ENCODE assay signal across 8 cellular contexts in the genomic region with DNA sequence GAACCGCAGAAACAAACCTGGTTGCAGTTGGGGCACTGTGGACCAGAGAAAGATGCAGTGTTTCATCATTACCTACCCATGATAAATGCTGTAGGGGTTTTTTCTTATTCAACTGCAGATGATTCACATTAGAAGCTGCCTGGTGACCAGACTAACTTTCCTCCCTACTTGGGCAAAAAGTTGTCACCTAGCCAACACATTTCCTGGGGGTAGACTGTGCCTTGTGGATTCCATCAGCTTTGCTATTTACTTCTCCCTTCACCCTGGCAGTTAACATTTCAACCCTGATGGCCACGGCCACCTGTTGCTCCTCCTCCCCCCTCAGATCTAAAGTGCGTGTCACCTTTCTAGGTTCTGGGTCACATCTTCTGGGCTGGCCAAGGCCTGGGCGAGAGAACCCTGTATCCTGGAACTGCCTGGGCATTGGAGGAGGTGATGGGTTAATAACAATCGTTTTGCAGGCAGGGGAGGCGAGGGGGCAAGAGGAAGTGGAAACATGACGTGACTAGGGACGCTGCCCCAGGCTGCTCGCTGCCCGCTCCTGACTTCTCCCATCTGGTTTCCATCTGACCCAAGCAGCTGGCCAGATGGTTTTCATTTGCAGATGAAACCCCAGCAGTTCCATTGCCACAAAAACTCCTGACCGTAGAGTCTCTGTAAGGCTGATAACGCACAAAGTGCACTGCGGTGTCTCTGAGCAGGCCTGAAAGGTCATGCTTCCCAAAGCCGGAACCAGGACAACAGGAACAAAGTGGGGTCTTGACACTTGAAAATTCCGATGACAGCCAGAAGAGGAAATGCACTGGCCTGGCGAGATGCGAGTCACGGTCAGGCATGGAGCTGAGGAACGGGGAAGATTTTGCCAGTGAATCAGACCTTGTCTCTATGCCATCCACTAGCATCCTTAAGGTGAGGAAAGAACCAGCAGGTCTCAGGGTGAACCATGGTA. TPM values are rescaled to one million over a fixed set of nuclear protein-coding genes. Genes with fewer than 3 reads are reported as not detected.
DNase-seq lines count a peak whose midpoint lies in the region; ATAC-seq and TF ChIP-seq lines count a peak whose summit lies in the region.

No MANE protein-coding gene starts in this region.

- POLR2A ChIA-PET in activated CD4-positive, alpha-beta T cell treated with anti-CD3 and anti-CD28 coated beads for 36 hours (lab: Charles Lee) = interaction anchor here (0.6 to 1.1 kb wide), 3 partner anchors 12 to 16 kb away, joined by 3 read pairs; no protein-coding TSS in a partner anchor
- POLR2A ChIA-PET in OCI-LY7 (lab: Charles Lee) = no interaction called here

- BruUV-seq in OCI-LY7 (replicated peaks; lab: Mats Ljungman, UMichigan) = no TSS peak

- peak; percentile 65 for DNase-seq in activated CD4-positive, alpha-beta T cell treated with anti-CD3 and anti-CD28 coated beads for 36 hours
- no peak for DNase-seq in activated CD4-positive, alpha-beta T cell treated with anti-CD3 and anti-CD28 coated beads, Interleukin-2, amount 50 U/mL, for 4 hours
- DNase-seq in activated T-cell treated with anti-CD3 and anti-CD28 coated beads, Interleukin-2, amount 50 U/mL, for 72 hours = peak; percentile 56 to 62
- DNase-seq in foreskin keratinocyte = peak; percentile 63 to 74
- DNase-seq in trophoblast cell = peak; percentile 26 to 42
- DNase-seq in OCI-LY7 (ENCODE audit: low spot score) = no peak
- DNase-seq in SKM-1 treated with dmso at 0.1 percent for 144 hours (lab: John Stamatoyannopoulos, UW; ENCODE audit: unreplicated experiment) = no peak

- H2BK12ac ChIP-seq in trophoblast cell (ENCODE audit: low read length) = no peak overlapping the region

- no peaks in the 10 kb centered on the region for H3K9me3 Mint-ChIP-seq in activated CD4-positive, alpha-beta T cell treated with anti-CD3 and anti-CD28 coated beads for 36 hours (ENCODE audit: low read depth)
- H3K9me3 Mint-ChIP-seq in activated T-cell treated with anti-CD3 and anti-CD28 coated beads, Interleukin-2, amount 50 U/mL, for 72 hours = no peaks in the 10 kb centered on the region

- H4K91ac ChIP-seq in trophoblast cell (ENCODE audit: low read depth, low read length) = no peak overlapping the region

- H4K12ac ChIP-seq in trophoblast cell (ENCODE audit: low read depth, low read length) = no peak overlapping the region

- peak overlapping the region; percentile 27 for H3K18ac ChIP-seq in trophoblast cell (ENCODE audit: low read length)

- no peak overlapping the region for H3K27ac ChIP-seq in foreskin keratinocyte
- peak overlapping the region; percentile 25 for H3K27ac ChIP-seq in trophoblast cell (ENCODE audit: low read depth, low read length)
- H3K27ac ChIP-seq in OCI-LY7 (ENCODE audit: low read depth, low read length, poor library complexity, severe bottlenecking) = no peak overlapping the region

- H4K20me1 ChIP-seq in OCI-LY7 (ENCODE audit: insufficient read depth, low read length) = peaks cover 26% of the 10 kb centered on the region

- peak; percentile 77 for ATAC-seq in activated CD4-positive, alpha-beta T cell treated with anti-CD3 and anti-CD28 coated beads for 36 hours
- peak; percentile 95 to 96 for ATAC-seq in activated T-cell treated with anti-CD3 and anti-CD28 coated beads, Interleukin-2, amount 50 U/mL, for 72 hours (replicated peaks in 1 of 2)
- ATAC-seq in foreskin keratinocyte (peak; percentile 51), HG03571 (IDR thresholded peaks at IDR 0.05; ENCODE audit: unreplicated experiment) (no peak)

- no CpG with 5 or more reads among the region's 19 CpGs for WGBS in trophoblast cell (ENCODE audit: extremely low coverage, insufficient coverage, insufficient read length)

- H2BK120ac ChIP-seq in trophoblast cell (ENCODE audit: insufficient read depth, low read length, poor library complexity) = no peak overlapping the region

- H3K9me2 ChIP-seq in OCI-LY7 (ENCODE audit: insufficient read depth, low read length) = no peaks in the 10 kb centered on the region

- peak overlapping the region; percentile 22 for H3K4ac ChIP-seq in trophoblast cell (ENCODE audit: low read depth, low read length)

- H3K14ac ChIP-seq in trophoblast cell (ENCODE audit: low read length) = no peak overlapping the region

- H3K4me1 Mint-ChIP-seq in activated CD4-positive, alpha-beta T cell treated with anti-CD3 and anti-CD28 coated beads for 36 hours = peaks cover 91% of the 10 kb centered on the region
- H3K4me1 Mint-ChIP-seq in activated T-cell treated with anti-CD3 and anti-CD28 coated beads, Interleukin-2, amount 50 U/mL, for 72 hours (ENCODE audit: low read depth) = peaks cover 97% of the 10 kb centered on the region

- CTCF ChIA-PET in activated CD4-positive, alpha-beta T cell treated with anti-CD3 and anti-CD28 coated beads for 36 hours (lab: Charles Lee) = interaction anchor here (0.7 to 1.2 kb wide), 7 partner anchors 11 to 157 kb away, joined by 3 to 8 read pairs (median 3); no protein-coding TSS in a partner anchor
- CTCF ChIA-PET in OCI-LY7 (lab: Charles Lee; ENCODE audit: unreplicated experiment) = no interaction called here

- H2AFZ ChIP-seq in trophoblast cell (ENCODE audit: insufficient read depth, low read length, poor library complexity) (no peak overlapping the region), OCI-LY7 (ENCODE audit: low read length) (no peak overlapping the region)

- no peak overlapping the region for H3K4me3 ChIP-seq in trophoblast cell (ENCODE audit: low read depth, low read length)
- H3K4me3 ChIP-seq in OCI-LY7 (ENCODE audit: low read depth, low read length, poor library complexity, severe bottlenecking) = no peak overlapping the region

- no peak overlapping the region for H4K8ac ChIP-seq in trophoblast cell (ENCODE audit: low read depth, low read length)

- H3K9me3 ChIP-seq in trophoblast cell (ENCODE audit: insufficient read depth, low read depth, low read length) = peaks cover 2% of the 10 kb centered on the region
- H3K9me3 ChIP-seq in OCI-LY7 (ENCODE audit: low read length) = no peaks in the 10 kb centered on the region

- peak overlapping the region; percentile 92 for H3K27ac Mint-ChIP-seq in activated CD4-positive, alpha-beta T cell treated with anti-CD3 and anti-CD28 coated beads for 36 hours
- H3K27ac Mint-ChIP-seq in activated T-cell treated with anti-CD3 and anti-CD28 coated beads, Interleukin-2, amount 50 U/mL, for 72 hours = peak overlapping the region; percentile 97

- H3K79me1 ChIP-seq in trophoblast cell (ENCODE audit: low read length) = no peaks in the 10 kb centered on the region

- no peaks in the 10 kb centered on the region for H3K27me3 Mint-ChIP-seq in activated CD4-positive, alpha-beta T cell treated with anti-CD3 and anti-CD28 coated beads for 36 hours
- no peaks in the 10 kb centered on the region for H3K27me3 Mint-ChIP-seq in activated T-cell treated with anti-CD3 and anti-CD28 coated beads, Interleukin-2, amount 50 U/mL, for 72 hours (ENCODE audit: low read depth)

- H2AK5ac ChIP-seq in trophoblast cell (ENCODE audit: low read length) = no peak overlapping the region

- H3K23ac ChIP-seq in trophoblast cell (ENCODE audit: low read length) = no peak overlapping the region

- peaks cover 5 to 9% of the 10 kb centered on the region in 2 experiments for H3K36me3 ChIP-seq in trophoblast cell (ENCODE audit: control insufficient read depth in 1 of 2, insufficient read depth in 2 of 2, low read length in 2 of 2)
- peaks cover 11% of the 10 kb centered on the region; the same call in 1 of the 2 replicates for H3K36me3 ChIP-seq in OCI-LY7 (ENCODE audit: insufficient read depth, low read length)

- H3K27me3 ChIP-seq in foreskin keratinocyte = no peaks in the 10 kb centered on the region
- no peaks in the 10 kb centered on the region for H3K27me3 ChIP-seq in trophoblast cell (ENCODE audit: insufficient read depth, low read length)

- peak overlapping the region; percentile 24 for H2BK5ac ChIP-seq in trophoblast cell (ENCODE audit: low read depth, low read length, poor library complexity)

- TF ChIP-seq CTCF in foreskin keratinocyte (conservative IDR thresholded peaks at IDR 0.05) (no peak), OCI-LY7 (conservative IDR thresholded peaks at IDR 0.05; ENCODE audit: low read length) (no peak)

- H3K4me2 ChIP-seq in trophoblast cell (ENCODE audit: low read length) = peak overlapping the region; percentile 15
- no peak overlapping the region for H3K4me2 ChIP-seq in OCI-LY7 (ENCODE audit: low read length)

- H3K4me1 ChIP-seq in foreskin keratinocyte (peaks cover 17% of the 10 kb centered on the region), trophoblast cell (ENCODE audit: control insufficient read depth in 1 of 2, insufficient read depth in 2 of 2, low read length in 2 of 2) (peaks cover 12 to 23% of the 10 kb centered on the region in 2 experiments), OCI-LY7 (ENCODE audit: insufficient read depth, low read length, poor library complexity, severe bottlenecking) (peaks cover 14% of the 10 kb centered on the region)

- H3K79me2 ChIP-seq in trophoblast cell (ENCODE audit: control insufficient read depth, insufficient read depth, low read length, poor library complexity) (peaks cover 21% of the 10 kb centered on the region), OCI-LY7 (ENCODE audit: insufficient read depth, low read depth, low read length) (peaks cover 16% of the 10 kb centered on the region; the same call in 1 of the 2 replicates)

- peak overlapping the region; percentile 6 for H3K4me3 Mint-ChIP-seq in activated CD4-positive, alpha-beta T cell treated with anti-CD3 and anti-CD28 coated beads for 36 hours
- peak overlapping the region; percentile 75 to 89 for H3K4me3 Mint-ChIP-seq in activated T-cell treated with anti-CD3 and anti-CD28 coated beads, Interleukin-2, amount 50 U/mL, for 72 hours

- no peak overlapping the region for H3K9ac ChIP-seq in trophoblast cell (ENCODE audit: low read length)

- intact Hi-C loops in activated CD4-positive, alpha-beta T cell treated with anti-CD3 and anti-CD28 coated beads for 36 hours (cut with DNase I, micrococcal nuclease) = loop anchor here (1.0 to 5.0 kb wide), 5 partner anchors 11 to 739 kb away; partner anchors contain the start of genes CAPZB (in 1 of the 2), PLA2G2C (in 1 of the 2) and UBXN10 (in 1 of the 2)
- intact Hi-C loops in OCI-LY7 (cut with micrococcal nuclease; ENCODE audit: unreplicated experiment) = no loop called here

- peaks cover 32% of the 10 kb centered on the region for H3K36me3 Mint-ChIP-seq in activated CD4-positive, alpha-beta T cell treated with anti-CD3 and anti-CD28 coated beads for 36 hours (ENCODE audit: low read depth)
- H3K36me3 Mint-ChIP-seq in activated T-cell treated with anti-CD3 and anti-CD28 coated beads, Interleukin-2, amount 50 U/mL, for 72 hours (ENCODE audit: insufficient read depth in 2 of 2) = peaks cover 2 to 7% of the 10 kb centered on the region in 2 donors

RNA-seq across cellular contexts. Expression of gene CAPZB, which starts 36.6 kb away (rescaled TPM):
- 100 to 1,000 TPM; 320 to 346 TPM for total RNA-seq in activated CD4-positive, alpha-beta T cell treated with anti-CD3 and anti-CD28 coated beads for 36 hours
- total RNA-seq in activated T-cell treated with anti-CD3 and anti-CD28 coated beads, Interleukin-2, amount 50 U/mL, for 72 hours = 100 to 1,000 TPM; 336 to 373 TPM
- total RNA-seq in foreskin keratinocyte (181 and 196 TPM in 2 replicates), OCI-LY7 (2022) (187 and 190 TPM in 2 replicates)
- polyA plus RNA-seq in foreskin keratinocyte = 285 and 303 TPM in 2 replicates
- 315 and 324 TPM in 2 replicates for polyA plus RNA-seq in trophoblast cell (2013)
- 56.1 and 61.3 TPM in 2 replicates for total RNA-seq in OCI-LY7 (2014; rRNA removed; shearing (Covaris generic))

Comparison
In these comparisons a context has a peak if more than half of its experiments do, and no peak if none do; other contexts are left out.
1. DNase-seq: peak in activated CD4-positive, alpha-beta T cell treated with anti-CD3 and anti-CD28 coated beads for 36 hours (single experiment), activated T-cell treated with anti-CD3 and anti-CD28 coated beads, Interleukin-2, amount 50 U/mL, for 72 hours (2 of 2), foreskin keratinocyte (2 of 2) and trophoblast cell (2 of 2); none in activated CD4-positive, alpha-beta T cell treated with anti-CD3 and anti-CD28 coated beads, Interleukin-2, amount 50 U/mL, for 4 hours (0 of 2), OCI-LY7 (single experiment) and SKM-1 treated with dmso at 0.1 percent for 144 hours (single experiment).